Comparison of ENCODE assay signal across 1 cellular context in the genomic region with DNA sequence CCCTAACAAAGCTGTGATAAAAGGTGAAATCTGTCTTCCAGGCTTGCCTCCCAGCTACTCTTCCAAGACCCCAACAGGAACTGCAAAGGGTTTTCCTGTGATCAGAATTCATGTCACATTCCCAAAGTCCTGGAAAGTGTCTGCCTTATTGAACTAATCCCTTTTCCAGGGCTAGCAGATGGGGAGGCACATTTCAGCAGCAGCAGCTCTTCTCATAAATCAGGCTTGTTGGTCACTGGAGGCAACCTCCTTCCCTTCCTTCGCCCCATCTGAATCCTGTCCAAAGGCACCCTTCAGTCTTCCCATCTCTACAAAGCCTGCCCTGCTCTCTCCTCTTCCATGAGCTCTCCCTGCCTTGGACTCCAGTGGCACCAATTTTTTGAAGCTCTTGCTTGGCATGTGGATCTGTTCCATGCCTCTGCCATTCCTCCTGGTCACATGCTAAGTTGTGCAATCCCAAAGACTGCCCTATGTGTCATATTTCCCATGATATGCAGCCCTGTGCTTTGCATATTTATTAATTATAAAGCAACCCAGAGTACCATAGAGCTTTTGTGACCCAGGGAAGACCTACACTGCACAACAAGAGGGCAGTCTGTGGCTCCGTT.
TF ChIP-seq lines count a peak whose summit lies in the region.

No MANE protein-coding gene starts in this region.

TF ChIP-seq in WTC11, 78 proteins besides CTCF, POLR2A, EP300 and RAD21 (continued from another document):
- no peak for TF ChIP-seq IRF1 (CRISPR knock-in tag; IDR thresholded peaks at IDR 0.05)
- no peak for TF ChIP-seq CREM (CRISPR knock-in tag; IDR thresholded peaks at IDR 0.05)
- no peak for TF ChIP-seq PRRX2 (CRISPR knock-in tag; IDR thresholded peaks at IDR 0.05)
- TF ChIP-seq FOXK1 (CRISPR knock-in tag; IDR thresholded peaks at IDR 0.05), result no peak
- TF ChIP-seq MLX (CRISPR knock-in tag; IDR thresholded peaks at IDR 0.05), result no peak
- TF ChIP-seq OVOL2 (CRISPR knock-in tag; IDR thresholded peaks at IDR 0.05; ENCODE audit: borderline replicate concordance), result no peak
- TF ChIP-seq RORB (CRISPR knock-in tag; IDR thresholded peaks at IDR 0.05), result no peak
